ENCODE assay signal across 25 cellular contexts in genomic region chr17:3951420-3951819, GRCh38. TPM values are rescaled to one million over a fixed set of nuclear protein-coding genes. Genes with fewer than 3 reads are reported as not detected.
"Had no signal": no experiment of that assay in that cellular context is flagged by ENCODE, and none has a peak within 500 bp of the region (broad histone marks: within the 10 kb centered on the region; RNA-seq: fewer than 3 reads in every experiment).

No MANE protein-coding gene starts in this region.

- H3K4me1 ChIP-seq: SJSA1 had no signal

- H3K4me2 ChIP-seq: KMS-11 had no signal

- H3K27ac ChIP-seq: KMS-11, SJSA1, SK-N-MC had no signal

- DNase-seq: IMR-90, Kasumi-1, MM.1S, NCI-H1092 treated with DMSO at 0.1 percent for 48 hours, NCI-H1436, NCI-H187, NCI-H2029, NCI-H2081 treated with DMSO at 0.1 percent for 48 hours, NCI-H2171, NCI-H226, NCI-H446, NCI-H510A, NCI-H524 treated with DMSO at 0.1 percent for 48 hours, NCI-H69, NCI-H774, PC-3, Right ventricle myocardium superior, SIG-M5 had no signal

- H3K36me3 ChIP-seq: SJSA1 had no signal

- H3K27me3 ChIP-seq: SJSA1 had no signal

- H3K9ac ChIP-seq: KMS-11 had no signal

- H3K4me3 ChIP-seq: SJSA1, SK-N-MC had no signal

- ATAC-seq: HepG2, Panc1, PC-3 had no signal

- FAIRE-seq: HepG2 had no signal

- H3K9me3 ChIP-seq: SJSA1 had no signal

RNA-seq across cellular contexts. Expression of gene ATP2A3, which starts 12.8 kb away (rescaled TPM):
- total RNA-seq: HepG2, HT1080 had no signal

RNA-seq across cellular contexts. Expression of gene P2RX1, which starts 35.2 kb away (rescaled TPM):
- total RNA-seq: HT1080, IMR-90, M059J, PC-3 had no signal
- polyA plus RNA-seq: IMR-90 had no signal
